8 cellular contexts compared by ENCODE assay signal in the genomic region with DNA sequence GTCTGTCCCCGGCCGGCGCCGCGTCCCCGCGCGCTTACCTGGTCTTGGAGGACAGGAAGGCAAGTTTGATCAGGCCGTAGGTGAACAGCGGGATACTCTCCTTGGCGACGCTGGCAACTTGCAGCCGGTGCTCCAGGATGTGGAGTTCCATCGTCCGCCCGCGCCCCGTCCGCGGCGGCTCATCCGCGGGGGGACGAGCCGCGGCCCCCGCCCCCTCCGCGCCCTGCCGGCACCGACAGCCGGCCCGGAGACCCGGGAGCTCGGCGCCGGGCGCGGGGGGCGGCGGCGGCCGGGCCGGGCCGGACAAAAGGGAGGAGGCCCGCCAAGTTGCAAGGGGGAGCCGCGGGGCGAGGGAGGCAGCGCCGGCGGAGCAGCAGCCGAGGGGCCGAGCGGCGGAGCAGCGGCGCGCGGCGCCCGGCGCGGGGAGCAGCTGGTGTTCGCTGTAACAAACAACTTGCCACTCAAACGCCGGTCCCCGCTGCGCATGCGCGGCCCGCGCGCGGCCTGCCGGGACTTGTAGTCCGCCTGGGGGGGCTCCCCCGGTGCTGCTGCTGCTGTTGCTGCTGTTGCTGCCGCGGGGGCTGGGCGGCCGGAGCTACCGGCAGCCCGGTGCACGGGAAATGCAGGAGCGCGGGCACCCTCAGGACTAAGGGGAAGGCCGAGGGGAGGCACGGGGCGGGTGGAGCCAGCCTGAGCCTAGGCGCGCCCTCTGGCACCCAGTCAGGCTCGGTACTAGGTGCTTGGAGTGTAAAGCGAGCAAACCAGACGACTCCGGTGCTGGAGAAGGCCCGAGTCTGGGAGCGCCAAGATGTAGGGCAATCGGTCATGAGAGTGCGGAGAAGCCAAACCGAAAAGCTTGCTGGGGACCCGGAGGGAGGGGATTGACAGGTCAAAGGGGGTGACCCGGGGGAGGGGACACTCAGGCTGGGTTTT.
DNase-seq lines count a peak whose midpoint lies in the region; ATAC-seq and TF ChIP-seq lines count a peak whose summit lies in the region.
"Not testable (repeated sequence)": the region's sequence is repeated elsewhere in the genome, so short reads cannot be mapped to it uniquely, and the experiment has no call there.

No MANE protein-coding gene starts in this region.

- H2BK20ac ChIP-seq in H9 (ENCODE audit: low read depth, low read length, poor library complexity, severe bottlenecking), result not testable (repeated sequence)

- H3K23ac ChIP-seq in H9 (ENCODE audit: insufficient read length, low read depth, low read length), result not testable (repeated sequence)

- not testable (repeated sequence) for H3K79me2 ChIP-seq in H9 (ENCODE audit: insufficient read depth, low read length)

- ATAC-seq in GM19023 (IDR thresholded peaks at IDR 0.05; ENCODE audit: unreplicated experiment) (peak; percentile 95), HG03175 (IDR thresholded peaks at IDR 0.05; ENCODE audit: unreplicated experiment) (peak; percentile 94), heart left ventricle (peak; percentile 73 to 95 (median 95)), psoas muscle (peak; percentile 91 to 95 (median 93))

- TF ChIP-seq CTCF in H9 (conservative IDR thresholded peaks at IDR 0.05); heart left ventricle (IDR thresholded peaks at IDR 0.05); psoas muscle (IDR thresholded peaks at IDR 0.05); tibial nerve (IDR thresholded peaks at IDR 0.05): not testable (repeated sequence)

- not testable (repeated sequence) for DNase-seq in H9, psoas muscle
- peak; percentile 44 for DNase-seq in T-helper 9 cell
- peak; percentile 72 for DNase-seq in activated T-helper 2 cell treated with anti-CD3 and anti-CD28 coated beads, Interferon-gamma antibody, Interleukin-2, Interleukin-4, amounts not matched to agents 10 μg/mL and 5 μg/mL and 100 μg/mL, durations not matched to agents 14 hours and 24 hours and 36 hours (ENCODE audit: low spot score)
- peak in 3 of 5 donors; percentile 24 to 66 (median 57) for DNase-seq in heart left ventricle
- DNase-seq in tibial nerve (ENCODE audit: low spot score in 2 of 2), result peak; percentile 4 to 12

- not testable (repeated sequence) for H2AFZ ChIP-seq in H9 (ENCODE audit: low read length)

- H3K9me3 ChIP-seq in H9 (ENCODE audit: control insufficient read depth, low read depth, low read length); heart left ventricle; psoas muscle; tibial nerve: not testable (repeated sequence)

- H3K18ac ChIP-seq in H9 (ENCODE audit: insufficient read length, low read depth, low read length), result not testable (repeated sequence)

- intact Hi-C loops in activated T-helper 2 cell treated with anti-CD3 and anti-CD28 coated beads, Interferon-gamma antibody, Interleukin-2, Interleukin-4, amounts not matched to agents 10 μg/mL and 5 μg/mL and 100 μg/mL, durations not matched to agents 14 hours and 24 hours and 36 hours (cut with micrococcal nuclease); heart left ventricle (cut with DNase I); psoas muscle (cut with DNase I): not testable (repeated sequence)

- not testable (repeated sequence) for H3K23me2 ChIP-seq in H9 (ENCODE audit: insufficient read length, low read depth, low read length, poor library complexity, severe bottlenecking)

- not testable (repeated sequence) for H3K4me2 ChIP-seq in H9 (ENCODE audit: insufficient read depth, insufficient read length, low read length)

- WGBS in H9 (ENCODE audit: extremely low coverage, insufficient read length, low lambda C conversion rate), result no CpG with 5 or more reads among the region's 103 CpGs
- WGBS in heart left ventricle, 4 donors, result 0 to 1% methylated on average over 10 to 11 of the region's 103 CpGs; no CpG with 5 or more reads in 2 of the 4 donors
- 0% methylated on average over 9 of the region's 103 CpGs; no CpG with 5 or more reads in 2 of the 3 donors for WGBS in psoas muscle, 3 donors
- WGBS in tibial nerve, 2 donors, result 6% methylated on average over 2 of the region's 103 CpGs; no CpG with 5 or more reads in 1 of the 2 donors

- TF ChIP-seq EP300 in tibial nerve (IDR thresholded peaks at IDR 0.05), result not testable (repeated sequence)

- not testable (repeated sequence) for H3K27me3 Mint-ChIP-seq in H9 (ENCODE audit: low read depth); activated T-helper 2 cell treated with anti-CD3 and anti-CD28 coated beads, Interferon-gamma antibody, Interleukin-2, Interleukin-4, amounts not matched to agents 10 μg/mL and 5 μg/mL and 100 μg/mL, durations not matched to agents 14 hours and 24 hours and 36 hours (ENCODE audit: low read depth)

- H3K9ac ChIP-seq in H9 (ENCODE audit: extremely low read depth, insufficient read length, low read length), result not testable (repeated sequence)

- H3K4me3 Mint-ChIP-seq in H9, result peak overlapping the region; percentile 45 to 64; a peak in 4 of 5 replicates
- H3K4me3 Mint-ChIP-seq in activated T-helper 2 cell treated with anti-CD3 and anti-CD28 coated beads, Interferon-gamma antibody, Interleukin-2, Interleukin-4, amounts not matched to agents 10 μg/mL and 5 μg/mL and 100 μg/mL, durations not matched to agents 14 hours and 24 hours and 36 hours (ENCODE audit: low read depth), result peak overlapping the region; percentile 52

- H3K36me3 ChIP-seq in heart left ventricle; psoas muscle (ENCODE audit: insufficient read depth in 1 of 2, low read depth in 1 of 2); tibial nerve: not testable (repeated sequence)

- H2AK5ac ChIP-seq in H9 (ENCODE audit: insufficient read length, low read length), result not testable (repeated sequence)

- not testable (repeated sequence) for H2BK5ac ChIP-seq in H9 (ENCODE audit: insufficient read length, low read length)

- not testable (repeated sequence) for H3K4me1 ChIP-seq in H9 (ENCODE audit: insufficient read depth, low read length); heart left ventricle; psoas muscle; tibial nerve

- H3K56ac ChIP-seq in H9 (ENCODE audit: insufficient read length, low read depth, low read length), result not testable (repeated sequence)

- H2BK15ac ChIP-seq in H9 (ENCODE audit: low read depth, low read length), result not testable (repeated sequence)

- not testable (repeated sequence) for H3K27ac Mint-ChIP-seq in H9; activated T-helper 2 cell treated with anti-CD3 and anti-CD28 coated beads, Interferon-gamma antibody, Interleukin-2, Interleukin-4, amounts not matched to agents 10 μg/mL and 5 μg/mL and 100 μg/mL, durations not matched to agents 14 hours and 24 hours and 36 hours

- not testable (repeated sequence) for H3K4me1 Mint-ChIP-seq in H9; activated T-helper 2 cell treated with anti-CD3 and anti-CD28 coated beads, Interferon-gamma antibody, Interleukin-2, Interleukin-4, amounts not matched to agents 10 μg/mL and 5 μg/mL and 100 μg/mL, durations not matched to agents 14 hours and 24 hours and 36 hours (ENCODE audit: low read depth)

- H3K14ac ChIP-seq in H9 (ENCODE audit: insufficient read depth, low read length), result not testable (repeated sequence)

- not testable (repeated sequence) for H4K5ac ChIP-seq in H9 (ENCODE audit: insufficient read length, low read depth, low read length)

- H4K20me1 ChIP-seq in H9 (ENCODE audit: control insufficient read depth, insufficient read depth, insufficient read length), result not testable (repeated sequence)

- H3K27me3 ChIP-seq in H9 (ENCODE audit: insufficient read depth, low read length); heart left ventricle; psoas muscle (ENCODE audit: insufficient read depth in 3 of 3, low read length in 2 of 3); tibial nerve: not testable (repeated sequence)

- H4K91ac ChIP-seq in H9 (ENCODE audit: insufficient read length, low read depth, low read length), result not testable (repeated sequence)

- H3K4ac ChIP-seq in H9 (ENCODE audit: low read depth, low read length), result not testable (repeated sequence)

- H4K8ac ChIP-seq in H9 (replicated peaks; ENCODE audit: insufficient read length, low read depth, low read length), result not testable (repeated sequence)

- peak overlapping the region in 3 of 12 donors; percentile 24 to 40 (median 37) for H3K4me3 ChIP-seq in heart left ventricle
- not testable (repeated sequence) for H3K4me3 ChIP-seq in psoas muscle
- peak overlapping the region in 1 of 4 donors; percentile 31 for H3K4me3 ChIP-seq in tibial nerve

- H3K9me3 Mint-ChIP-seq in H9; activated T-helper 2 cell treated with anti-CD3 and anti-CD28 coated beads, Interferon-gamma antibody, Interleukin-2, Interleukin-4, amounts not matched to agents 10 μg/mL and 5 μg/mL and 100 μg/mL, durations not matched to agents 14 hours and 24 hours and 36 hours: not testable (repeated sequence)

- TF ChIP-seq POLR2A in heart left ventricle (IDR thresholded peaks at IDR 0.05); tibial nerve (IDR thresholded peaks at IDR 0.05): not testable (repeated sequence)

- not testable (repeated sequence) for H3K27ac ChIP-seq in H9 (ENCODE audit: insufficient read length, low read depth, low read length); heart left ventricle; psoas muscle; tibial nerve

- not testable (repeated sequence) for H3T11ph ChIP-seq in H9 (ENCODE audit: low read length)

- H2BK120ac ChIP-seq in H9 (ENCODE audit: low read depth, low read length, poor library complexity, severe bottlenecking), result not testable (repeated sequence)

- H3K36me3 Mint-ChIP-seq in H9 (ENCODE audit: insufficient read depth in 1 of 3, low read depth in 3 of 3); activated T-helper 2 cell treated with anti-CD3 and anti-CD28 coated beads, Interferon-gamma antibody, Interleukin-2, Interleukin-4, amounts not matched to agents 10 μg/mL and 5 μg/mL and 100 μg/mL, durations not matched to agents 14 hours and 24 hours and 36 hours (ENCODE audit: low read depth): not testable (repeated sequence)

- not testable (repeated sequence) for H3K79me1 ChIP-seq in H9 (ENCODE audit: insufficient read depth, low read depth, low read length, poor library complexity, severe bottlenecking)

- not testable (repeated sequence) for H2BK12ac ChIP-seq in H9 (ENCODE audit: insufficient read length, low read depth, low read length)
